ENCODE assay signal across 18 cellular contexts in the genomic region with DNA sequence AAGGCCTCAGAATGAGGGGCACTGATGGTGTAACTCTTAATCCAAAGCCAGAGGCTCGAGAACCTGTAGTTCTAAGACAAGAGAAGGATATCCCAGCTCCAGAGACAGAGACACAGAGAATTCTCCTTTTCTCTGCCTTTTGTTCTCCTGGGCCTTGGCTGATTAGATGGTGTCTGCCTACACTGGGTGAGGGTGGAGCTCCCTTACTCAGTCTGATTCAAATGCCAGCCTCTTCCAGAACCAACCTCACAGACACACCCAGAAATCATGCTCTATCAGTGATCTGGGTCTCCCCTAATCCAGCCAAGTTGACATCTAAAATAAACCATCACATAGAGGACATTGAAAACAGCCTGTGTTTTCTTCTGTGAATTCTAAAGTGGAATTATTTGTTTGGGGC.
DNase-seq lines count a peak whose midpoint lies in the region; ATAC-seq, FAIRE-seq and TF ChIP-seq lines count a peak whose summit lies in the region.
"Had no signal": no experiment of that assay in that cellular context is flagged by ENCODE, and none has a peak within 500 bp of the region (broad histone marks: within the 10 kb centered on the region; RNA-seq: fewer than 3 reads in every experiment).

No MANE protein-coding gene starts in this region.

- no peaks in the 10 kb centered on the region for H3K79me2 ChIP-seq in mammary epithelial cell (ENCODE audit: insufficient read depth, low read length)
- no peaks in the 10 kb centered on the region for H3K79me2 ChIP-seq in keratinocyte (ENCODE audit: control insufficient read depth, insufficient read depth, low read length)

- H3K27me3 ChIP-seq in mammary epithelial cell (ENCODE audit: insufficient read depth, low read length) (no peaks in the 10 kb centered on the region), keratinocyte (ENCODE audit: control insufficient read depth, extremely low read depth, insufficient read depth, low read length) (no peaks in the 10 kb centered on the region)

- H3K4me1 ChIP-seq in mammary epithelial cell (ENCODE audit: insufficient read depth, low read length), result no peaks in the 10 kb centered on the region
- H3K4me1 ChIP-seq in keratinocyte (ENCODE audit: control insufficient read depth, extremely low read depth, insufficient read depth, low read length), result peaks cover 11% of the 10 kb centered on the region
- H3K4me1 ChIP-seq: Caco-2 had no signal

- ATAC-seq in HG02763 (IDR thresholded peaks at IDR 0.05; ENCODE audit: unreplicated experiment), result no peak
- ATAC-seq in GM19395 (IDR thresholded peaks at IDR 0.05; ENCODE audit: unreplicated experiment), result no peak

- intact Hi-C loops in mammary epithelial cell (cut with micrococcal nuclease), result no loop called here
- intact Hi-C loops in MCF 10A (cut with micrococcal nuclease), result no loop called here

- in situ Hi-C loops in mammary epithelial cell (cut with MboI; ENCODE audit: low sequenced_read_pairs in 2 of 2), result no loop called here

- POLR2A ChIA-PET in MCF 10A (lab: Yijun Ruan, JAX), result interaction anchor here (1.1 kb wide), 1 partner anchor 9 kb away, joined by 3 read pairs; no protein-coding TSS in a partner anchor

- no peak for FAIRE-seq in keratinocyte (lab: Jason Lieb, UNC)
- FAIRE-seq: HTR-8/SVneo had no signal

- H3K4me3 Mint-ChIP-seq in MCF 10A (ENCODE audit: unreplicated experiment), result no peak overlapping the region
- H3K4me3 Mint-ChIP-seq: CD4-positive, CD25-positive, alpha-beta regulatory T cell; HFFc6 had no signal

- H3K27ac Mint-ChIP-seq in MCF 10A (ENCODE audit: low read depth, unreplicated experiment), result no peak overlapping the region
- H3K27ac Mint-ChIP-seq: CD4-positive, CD25-positive, alpha-beta regulatory T cell; HFFc6 had no signal

- H3K36me3 ChIP-seq in mammary epithelial cell (ENCODE audit: insufficient read depth, low read length), result no peaks in the 10 kb centered on the region
- H3K36me3 ChIP-seq in keratinocyte (ENCODE audit: control insufficient read depth in 2 of 2, extremely low read depth in 1 of 2, insufficient read depth in 2 of 2, low read length in 2 of 2), result no peaks in the 10 kb centered on the region

- WGBS in mammary epithelial cell (ENCODE audit: low coverage, missing lambda C conversion rate), result 81% methylated on average over 1 of the region's 1 CpG

- H3K27ac ChIP-seq in mammary epithelial cell (ENCODE audit: insufficient read depth, low read depth, low read length), result no peak overlapping the region
- H3K27ac ChIP-seq in VCaP, result peak overlapping the region; percentile 69
- no peak overlapping the region for H3K27ac ChIP-seq in keratinocyte (ENCODE audit: control insufficient read depth, insufficient read depth, low read length)
- H3K27ac ChIP-seq: RWPE1, SK-N-MC had no signal

- TF ChIP-seq CTCF in mammary epithelial cell (conservative IDR thresholded peaks at IDR 0.05 in 1 of 2, IDR thresholded peaks at IDR 0.05 in 1 of 2; ENCODE audit: extremely low read depth in 1 of 2, insufficient read depth in 1 of 2, low read depth in 1 of 2, low read length in 2 of 2) (no peak), MCF 10A (IDR thresholded peaks at IDR 0.05; ENCODE audit: unreplicated experiment) (no peak), VCaP (conservative IDR thresholded peaks at IDR 0.05) (no peak), keratinocyte (optimal IDR thresholded peaks at IDR 0.05 in 1 of 3, IDR thresholded peaks at IDR 0.05 in 1 of 3, conservative IDR thresholded peaks at IDR 0.05 in 1 of 3; ENCODE audit: extremely low read depth in 1 of 3, insufficient read depth in 2 of 3, low read length in 3 of 3) (no peak), foreskin fibroblast (IDR thresholded peaks at IDR 0.05; ENCODE audit: low read depth, low read length) (no peak)

- H2AFZ ChIP-seq in mammary epithelial cell (ENCODE audit: low read depth, low read length), result peak overlapping the region; percentile 23
- H2AFZ ChIP-seq in keratinocyte (ENCODE audit: control insufficient read depth, low read length), result peak overlapping the region; percentile 51

- BruUV-seq in mammary epithelial cell (replicated peaks; lab: Mats Ljungman, UMichigan) (no TSS peak), MCF 10A (replicated peaks; lab: Mats Ljungman, UMichigan) (no TSS peak)

- H3K9me3 ChIP-seq in mammary epithelial cell (replicated peaks; ENCODE audit: insufficient read depth, low read length), result no peaks in the 10 kb centered on the region
- no peaks in the 10 kb centered on the region for H3K9me3 ChIP-seq in keratinocyte (ENCODE audit: control insufficient read depth, low read depth, low read length)
- H3K9me3 ChIP-seq: Caco-2 had no signal

- H3K9ac ChIP-seq in mammary epithelial cell (ENCODE audit: insufficient read depth, low read length) (no peak overlapping the region), keratinocyte (ENCODE audit: control insufficient read depth, extremely low read depth, insufficient read depth, low read length) (no peak overlapping the region)

- H4K20me1 ChIP-seq in mammary epithelial cell (ENCODE audit: insufficient read depth, low read length), result no peaks in the 10 kb centered on the region
- no peaks in the 10 kb centered on the region for H4K20me1 ChIP-seq in keratinocyte (ENCODE audit: control insufficient read depth, extremely low read depth, insufficient read depth, low read length)

- dilution Hi-C loops in mammary epithelial cell (cut with HindIII; ENCODE audit: low sequenced_read_pairs), result no loop called here
- dilution Hi-C loops in keratinocyte (cut with MboI; ENCODE audit: extremely low pct_ligation_motif_present, low sequenced_read_pairs), result no loop called here

- H3K27me3 Mint-ChIP-seq in MCF 10A (ENCODE audit: insufficient read depth, unreplicated experiment), result no peaks in the 10 kb centered on the region

- no peak overlapping the region for H3K4me2 ChIP-seq in mammary epithelial cell (ENCODE audit: insufficient read depth, low read depth, low read length)
- H3K4me2 ChIP-seq in keratinocyte (ENCODE audit: control insufficient read depth, extremely low read depth, insufficient read depth, low read depth, low read length), result no peak overlapping the region

- H3K4me3 ChIP-seq in mammary epithelial cell (replicated peaks in 1 of 3; ENCODE audit: insufficient read depth in 1 of 3, low read depth in 2 of 3, low read length in 3 of 3) (no peak overlapping the region), keratinocyte (ENCODE audit: control insufficient read depth in 2 of 3, extremely low read depth in 1 of 3, insufficient read depth in 2 of 3, low read depth in 1 of 3, low read length in 3 of 3) (no peak overlapping the region), foreskin fibroblast (ENCODE audit: low read depth in 1 of 2, low read length in 2 of 2) (no peak overlapping the region)
- H3K4me3 ChIP-seq: SK-N-MC had no signal

- no peaks in the 10 kb centered on the region for H3K4me1 Mint-ChIP-seq in MCF 10A (ENCODE audit: insufficient read depth, unreplicated experiment)
- H3K4me1 Mint-ChIP-seq: CD4-positive, CD25-positive, alpha-beta regulatory T cell had no signal

- CTCF ChIA-PET in mammary epithelial cell (lab: Charles Lee; ENCODE audit: low non-redundant PET), result no interaction called here
- CTCF ChIA-PET in MCF 10A (lab: Yijun Ruan, JAX), result no interaction called here

- H3K9me1 ChIP-seq in keratinocyte (ENCODE audit: control insufficient read depth, extremely low read depth, insufficient read depth, low read length), result no peaks in the 10 kb centered on the region

- no peaks in the 10 kb centered on the region for H3K9me3 Mint-ChIP-seq in MCF 10A (ENCODE audit: unreplicated experiment)
- H3K9me3 Mint-ChIP-seq: CD4-positive, CD25-positive, alpha-beta regulatory T cell; HFFc6 had no signal

- no peaks in the 10 kb centered on the region for H3K36me3 Mint-ChIP-seq in MCF 10A (ENCODE audit: insufficient read depth, unreplicated experiment)
- H3K36me3 Mint-ChIP-seq: CD4-positive, CD25-positive, alpha-beta regulatory T cell had no signal

- no peak for DNase-seq in mammary epithelial cell
- DNase-seq in MCF 10A (ENCODE audit: unreplicated experiment), result no peak
- DNase-seq in keratinocyte (ENCODE audit: low read depth, low spot score), result no peak
- no peak for DNase-seq in foreskin fibroblast
- DNase-seq: Caco-2; CD4-positive, CD25-positive, alpha-beta regulatory T cell; DMS 273 treated with DMSO at 0.1 percent for 48 hours; H7; HFFc6; KG1; NCI-H1694 treated with DMSO at 0.1 percent for 48 hours; SW 1271 had no signal
